In genomic region chr1:17581389-17582123, GRCh38 we compare ENCODE assay signal across 9 cellular contexts. TPM values are rescaled to one million over a fixed set of nuclear protein-coding genes. Genes with fewer than 3 reads are reported as not detected.
DNase-seq lines count a peak whose midpoint lies in the region; ATAC-seq, FAIRE-seq and TF ChIP-seq lines count a peak whose summit lies in the region.
"Had no signal": no experiment of that assay in that cellular context is flagged by ENCODE, and none has a peak within 500 bp of the region (broad histone marks: within the 10 kb centered on the region; RNA-seq: fewer than 3 reads in every experiment).

No MANE protein-coding gene starts in this region.

- no peaks in the 10 kb centered on the region for H3F3A ChIP-seq in MM.1S (ENCODE audit: insufficient read depth, low read length)

- H3K4me3 ChIP-seq in MM.1S (ENCODE audit: low read length) (no peak overlapping the region), GM12878 (no peak overlapping the region), trophoblast cell (ENCODE audit: low read depth, low read length) (no peak overlapping the region)
- H3K4me3 ChIP-seq in naive thymus-derived CD4-positive, alpha-beta T cell (ENCODE audit: low read length): no peak overlapping the region
- H3K4me3 ChIP-seq: ovary had no signal

- H4K12ac ChIP-seq in trophoblast cell (ENCODE audit: low read depth, low read length): no peak overlapping the region

- 10% methylated on average over 10 of the region's 10 CpGs for WGBS in GM12878 (ENCODE audit: insufficient coverage, insufficient replicate concordance, low lambda C conversion rate, missing lambda C conversion rate)
- no CpG with 5 or more reads among the region's 10 CpGs for WGBS in trophoblast cell (ENCODE audit: extremely low coverage, insufficient coverage, insufficient read length)

- no peaks in the 10 kb centered on the region for H3K9me3 ChIP-seq in MM.1S (replicated peaks; ENCODE audit: insufficient read depth, low read length)
- no peaks in the 10 kb centered on the region for H3K9me3 ChIP-seq in GM12878 (replicated peaks; ENCODE audit: control insufficient read depth, insufficient read depth, low read length)
- H3K9me3 ChIP-seq in naive thymus-derived CD4-positive, alpha-beta T cell (ENCODE audit: control insufficient read depth in 2 of 3, low read length in 3 of 3): no peaks in the 10 kb centered on the region
- no peaks in the 10 kb centered on the region for H3K9me3 ChIP-seq in trophoblast cell (ENCODE audit: insufficient read depth, low read depth, low read length)
- H3K9me3 ChIP-seq: ovary had no signal

- H3K9me3 Mint-ChIP-seq in naive thymus-derived CD4-positive, alpha-beta T cell: no peaks in the 10 kb centered on the region

- peaks cover 5% of the 10 kb centered on the region; the same call in 1 of the 2 replicates for H3K4me1 ChIP-seq in MM.1S (ENCODE audit: low read length)
- H3K4me1 ChIP-seq in GM12878 (ENCODE audit: control insufficient read depth, insufficient read depth, low read length): peaks cover 4% of the 10 kb centered on the region
- no peaks in the 10 kb centered on the region for H3K4me1 ChIP-seq in naive thymus-derived CD4-positive, alpha-beta T cell (ENCODE audit: control insufficient read depth in 2 of 2, insufficient read depth in 2 of 2, low read length in 2 of 2)
- H3K4me1 ChIP-seq in trophoblast cell (ENCODE audit: control insufficient read depth in 1 of 2, insufficient read depth in 2 of 2, low read length in 2 of 2): peaks cover 15 to 22% of the 10 kb centered on the region in 2 experiments

- no TSS peak for BruUV-seq in GM12878 (replicated peaks; lab: Mats Ljungman, UMichigan)

- no peak overlapping the region for H2BK5ac ChIP-seq in trophoblast cell (ENCODE audit: low read depth, low read length, poor library complexity)

- H4K8ac ChIP-seq in trophoblast cell (ENCODE audit: low read depth, low read length): no peak overlapping the region

- H3K36me3 ChIP-seq in MM.1S (replicated peaks; ENCODE audit: insufficient read depth, low read length) (no peaks in the 10 kb centered on the region), GM12878 (ENCODE audit: control insufficient read depth in 2 of 2, insufficient read depth in 2 of 2, low read length in 1 of 2) (no peaks in the 10 kb centered on the region), trophoblast cell (ENCODE audit: control insufficient read depth in 1 of 2, insufficient read depth in 2 of 2, low read length in 2 of 2) (peaks cover 0 to 4% of the 10 kb centered on the region in 2 experiments)
- no peaks in the 10 kb centered on the region for H3K36me3 ChIP-seq in naive thymus-derived CD4-positive, alpha-beta T cell (ENCODE audit: control insufficient read depth in 2 of 3, insufficient read depth in 3 of 3, low read length in 3 of 3)
- H3K36me3 ChIP-seq: ovary had no signal

- H2AFZ ChIP-seq in MM.1S (ENCODE audit: low read length): 0 out of 2 replicates have a peak overlapping the region, but pooled peaks have one; percentile 9
- H2AFZ ChIP-seq in GM12878 (ENCODE audit: control insufficient read depth, low read depth, low read length): peak overlapping the region; percentile 16; the same call in 1 of the 2 replicates
- no peak overlapping the region for H2AFZ ChIP-seq in trophoblast cell (ENCODE audit: insufficient read depth, low read length, poor library complexity)

- TF ChIP-seq EP300 in GM12878 (IDR thresholded peaks at IDR 0.05; ENCODE audit: borderline replicate concordance in 1 of 2, control insufficient read depth in 1 of 2, low read depth in 2 of 2, low read length in 2 of 2): no peak

- H2BK120ac ChIP-seq in trophoblast cell (ENCODE audit: insufficient read depth, low read length, poor library complexity): no peak overlapping the region

- H3K4ac ChIP-seq in trophoblast cell (ENCODE audit: low read depth, low read length): no peak overlapping the region

- H3K9ac ChIP-seq in MM.1S (ENCODE audit: low read length) (no peak overlapping the region), GM12878 (ENCODE audit: control insufficient read depth, insufficient read depth, low read length) (no peak overlapping the region), trophoblast cell (ENCODE audit: low read length) (no peak overlapping the region)

- H3K23ac ChIP-seq in trophoblast cell (ENCODE audit: low read length): no peak overlapping the region

- peak; percentile 84 for ATAC-seq in GM12878
- peak; percentile 34 for ATAC-seq in naive thymus-derived CD4-positive, alpha-beta T cell
- ATAC-seq in GM18867 (IDR thresholded peaks at IDR 0.05; ENCODE audit: unreplicated experiment): no peak

- SMC1A ChIA-PET in GM12878 (lab: Charles Lee; ENCODE audit: uncharacterized antibody, unreplicated experiment): interaction anchor here (0.6 to 2.6 kb wide), 4 partner anchors 13 to 79 kb away, joined by 3 to 14 read pairs (median 3); no protein-coding TSS in a partner anchor

- H3K27ac Mint-ChIP-seq in naive thymus-derived CD4-positive, alpha-beta T cell: peak overlapping the region in 1 of 9 donors; percentile 55

- H4K91ac ChIP-seq in trophoblast cell (ENCODE audit: low read depth, low read length): no peak overlapping the region

- H3K27me3 ChIP-seq in MM.1S (replicated peaks; ENCODE audit: insufficient read depth, low read length) (peaks cover 65% of the 10 kb centered on the region), GM12878 (replicated peaks in 1 of 2; ENCODE audit: control insufficient read depth in 2 of 2, insufficient read depth in 2 of 2, low read length in 1 of 2) (no peaks in the 10 kb centered on the region; a peak in 1 of 4 replicates), trophoblast cell (ENCODE audit: insufficient read depth, low read length) (no peaks in the 10 kb centered on the region)
- H3K27me3 ChIP-seq in naive thymus-derived CD4-positive, alpha-beta T cell (ENCODE audit: control insufficient read depth in 2 of 2, insufficient read depth in 2 of 2, low read length in 2 of 2): no peaks in the 10 kb centered on the region
- H3K27me3 ChIP-seq: ovary had no signal

- no peak overlapping the region for H3K27ac ChIP-seq in MM.1S (ENCODE audit: low read length)
- H3K27ac ChIP-seq in GM12878 (ENCODE audit: control insufficient read depth, insufficient read depth): no peak overlapping the region
- no peak overlapping the region for H3K27ac ChIP-seq in naive thymus-derived CD4-positive, alpha-beta T cell (ENCODE audit: low read depth, low read length)
- no peak overlapping the region for H3K27ac ChIP-seq in trophoblast cell (ENCODE audit: low read depth, low read length)
- H3K27ac ChIP-seq: ovary had no signal

- H3K27me3 Mint-ChIP-seq in naive thymus-derived CD4-positive, alpha-beta T cell: no peaks in the 10 kb centered on the region

- H3K4me1 Mint-ChIP-seq in naive thymus-derived CD4-positive, alpha-beta T cell: peaks cover 0 to 11% (median 4%) of the 10 kb centered on the region in 7 donors

- H3K9me2 ChIP-seq in MM.1S (replicated peaks; ENCODE audit: insufficient read depth, low read length): no peaks in the 10 kb centered on the region

- peaks cover 3% of the 10 kb centered on the region for H3K79me1 ChIP-seq in trophoblast cell (ENCODE audit: low read length)

- no peak overlapping the region for H3K4me3 Mint-ChIP-seq in naive thymus-derived CD4-positive, alpha-beta T cell

- H3K4me2 ChIP-seq in MM.1S (ENCODE audit: low read depth, low read length) (0 out of 2 replicates have a peak overlapping the region, but pooled peaks have one; percentile 16), GM12878 (ENCODE audit: control insufficient read depth, insufficient read depth) (no peak overlapping the region), trophoblast cell (ENCODE audit: low read length) (no peak overlapping the region)

- TF ChIP-seq RAD21 in GM12878 (IDR thresholded peaks at IDR 0.05; ENCODE audit: insufficient read depth, low read depth, low read length): no peak

- no peaks in the 10 kb centered on the region for H4K20me1 ChIP-seq in MM.1S (ENCODE audit: insufficient read depth, low read length)
- no peaks in the 10 kb centered on the region for H4K20me1 ChIP-seq in GM12878 (ENCODE audit: control insufficient read depth, insufficient read depth)

- POLR2A ChIA-PET in GM12878 (lab: Charles Lee): interaction anchor here (0.6 to 1.4 kb wide), 2 partner anchors 30 to 58 kb away, joined by 4 to 5 read pairs; no protein-coding TSS in a partner anchor
- POLR2A ChIA-PET in naive thymus-derived CD4-positive, alpha-beta T cell (lab: Charles Lee): no interaction called here

- H3K14ac ChIP-seq in trophoblast cell (ENCODE audit: low read length): no peak overlapping the region

- DNase-seq in NCI-H2081 (lab: John Stamatoyannopoulos, UW): peak; percentile 27 to 67
- no peak for DNase-seq in NCI-H2081 treated with DMSO at 0.1 percent for 48 hours (lab: John Stamatoyannopoulos, UW)
- DNase-seq in MM.1S: peak; percentile 68
- DNase-seq in GM12878 (ENCODE audit: low read depth, low spot score): no peak
- DNase-seq in naive thymus-derived CD4-positive, alpha-beta T cell: peak in 1 of 9 donors; percentile 15
- DNase-seq in trophoblast cell: no peak
- DNase-seq in activated T-cell treated with anti-CD3 and anti-CD28 coated beads, Interleukin-2, amount 50 U/mL, for 48 hours: no peak
- DNase-seq: ovary had no signal

- no peak overlapping the region for H2BK12ac ChIP-seq in trophoblast cell (ENCODE audit: low read length)

- no peak for FAIRE-seq in GM12878 (lab: Jason Lieb, UNC)

- no peak for TF ChIP-seq CTCF in MM.1S (IDR thresholded peaks at IDR 0.05; ENCODE audit: low read length)
- no peak for TF ChIP-seq CTCF in GM12878 (IDR thresholded peaks at IDR 0.05 in 2 of 3, conservative IDR thresholded peaks at IDR 0.05 in 1 of 3; ENCODE audit: control insufficient read depth in 2 of 3, extremely low read depth in 1 of 3, insufficient read depth in 1 of 3, low read depth in 3 of 3, low read length in 3 of 3)

- in situ Hi-C loops in GM12878 (cut with MboI): no loop called here

- H3K79me2 ChIP-seq in MM.1S (ENCODE audit: low read length) (no peaks in the 10 kb centered on the region), GM12878 (ENCODE audit: control insufficient read depth, insufficient read depth, low read length) (no peaks in the 10 kb centered on the region), trophoblast cell (ENCODE audit: control insufficient read depth, insufficient read depth, low read length, poor library complexity) (no peaks in the 10 kb centered on the region)

- H3K36me3 Mint-ChIP-seq in naive thymus-derived CD4-positive, alpha-beta T cell: no peaks in the 10 kb centered on the region

- RAD21 ChIA-PET in GM12878 (lab: Charles Lee; ENCODE audit: unreplicated experiment): interaction anchor here (1.0 to 1.7 kb wide), 5 partner anchors 18 to 79 kb away, joined by 3 to 5 read pairs (median 3); no protein-coding TSS in a partner anchor

- TF ChIP-seq POLR2A in GM12878 (IDR thresholded peaks at IDR 0.05; ENCODE audit: low read depth, low read length): no peak

- H3K18ac ChIP-seq in trophoblast cell (ENCODE audit: low read length): no peak overlapping the region

- no peak overlapping the region for H2AK5ac ChIP-seq in trophoblast cell (ENCODE audit: low read length)

- intact Hi-C loops in GM12878 (cut with micrococcal nuclease; ENCODE audit: unreplicated experiment): no loop called here
- intact Hi-C loops in naive thymus-derived CD4-positive, alpha-beta T cell (cut with micrococcal nuclease): no loop called here

- CTCF ChIA-PET in GM12878 (lab: Yijun Ruan, JAX): interaction anchor here (3.2 kb wide), 1 partner anchor 25 kb away, joined by 14 read pairs; no protein-coding TSS in a partner anchor
- CTCF ChIA-PET in naive thymus-derived CD4-positive, alpha-beta T cell (lab: Charles Lee): no interaction called here

RNA-seq across cellular contexts. Expression of gene ARHGEF10L, which starts 42.1 kb away (rescaled TPM):
- total RNA-seq in GM12878 (2013; cell fraction: nucleolus; rRNA removed): 11.6 and 14.6 TPM in 2 replicates
- total RNA-seq in GM12878 (2014; rRNA removed) (0.49 and 0.51 TPM in 2 replicates), GM12878 (2014; rRNA removed; fragmentation: Illumina TruSeq; extraction: Trizol) (0.18 and 0.32 TPM in 2 replicates), GM12878 (2021) (0.44 and 0.53 TPM in 2 replicates)
- polyA plus RNA-seq in GM12878 (2011; ENCODE audit: low read depth): not detected
- polyA plus RNA-seq in GM12878 (2011; rRNA removed) (0.49 and 0.94 TPM in 2 replicates), GM12878 (2014; fragmentation: Illumina TruSeq; extraction: Trizol) (0.13 TPM in 1 of 2 replicates, not detected in the other), GM12878 (2014; fragmentation: Nextera tagmentation; extraction: Ambion mirVana) (under 1 TPM in 1 of 2 experiments, not detected in 1; 0.05 TPM), GM12878 (2014; rRNA removed) (0.32 and 0.37 TPM in 2 replicates), GM12878 (2016; fragmentation: Nextera tagmentation; extraction: Ambion mirVana) (under 1 TPM in 1 of 2 experiments, not detected in 1; 0.06 TPM)
- 0.79 and 1.2 TPM in 2 replicates for polyA plus RNA-seq in GM12878 (2011; cell fraction: cytosol; rRNA removed)
- 9.1 and 10.4 TPM in 2 replicates for polyA plus RNA-seq in GM12878 (2011; cell fraction: nucleus; rRNA removed)
- polyA plus RNA-seq in GM12878 (2012): 0.19 and 0.27 TPM in 2 replicates
- polyA minus RNA-seq in GM12878 (2011; rRNA and poly(A)+ RNA removed): 1.9 TPM in 2 replicates
- 0.94 and 1.0 TPM in 2 replicates for polyA minus RNA-seq in GM12878 (2011; cell fraction: cytosol; rRNA and poly(A)+ RNA removed)
- polyA minus RNA-seq in GM12878 (2011; cell fraction: nucleus; rRNA and poly(A)+ RNA removed): 2.1 and 3.9 TPM in 2 replicates
- 10 to 100 TPM in 1 of 5 experiments, under 1 TPM in 3, not detected in 1; 0.59 to 19.7 (median 0.84) TPM for total RNA-seq in naive thymus-derived CD4-positive, alpha-beta T cell
- not detected for polyA plus RNA-seq in naive thymus-derived CD4-positive, alpha-beta T cell
- 9.9 TPM in 2 replicates for polyA plus RNA-seq in trophoblast cell (2013)

Comparison
In these comparisons a context has a peak if more than half of its experiments do, and no peak if none do; other contexts are left out.
1. DNase-seq: peak in NCI-H2081 (2 of 2) and MM.1S (single experiment); none in NCI-H2081 treated with DMSO at 0.1 percent for 48 hours (single experiment), GM12878 (single experiment), trophoblast cell (0 of 2) and activated T-cell treated with anti-CD3 and anti-CD28 coated beads, Interleukin-2, amount 50 U/mL, for 48 hours (0 of 2).